ENCODE assay signal across 27 cellular contexts in genomic region chr22:19744350-19745006, GRCh38. TPM values are rescaled to one million over a fixed set of nuclear protein-coding genes. Genes with fewer than 3 reads are reported as not detected.
A peak's percentile ranks its signal among the peaks of the same experiment; 100 is the strongest.
DNase-seq lines count a peak whose midpoint lies in the region; ATAC-seq and TF ChIP-seq lines count a peak whose summit lies in the region.
"Had no signal": no experiment of that assay in that cellular context is flagged by ENCODE, and none has a peak within 500 bp of the region (broad histone marks: within the 10 kb centered on the region; RNA-seq: fewer than 3 reads in every experiment).

No MANE protein-coding gene starts in this region.

- no peak overlapping the region for H3K27ac Mint-ChIP-seq in endodermal cell
- H3K27ac Mint-ChIP-seq: CD4-positive, alpha-beta memory T cell had no signal

- H3K27me3 ChIP-seq in left ventricle myocardium inferior (ENCODE audit: low read depth) = peaks cover 4% of the 10 kb centered on the region
- no peaks in the 10 kb centered on the region for H3K27me3 ChIP-seq in right atrium auricular region
- H3K27me3 ChIP-seq in psoas muscle (ENCODE audit: insufficient read depth in 3 of 3, low read length in 2 of 3) = no peaks in the 10 kb centered on the region
- no peaks in the 10 kb centered on the region for H3K27me3 ChIP-seq in endodermal cell (ENCODE audit: control insufficient read depth, insufficient read depth, low read length, poor library complexity, severe bottlenecking)

- H3K27ac ChIP-seq in left ventricle myocardium inferior (replicated peaks) = peak overlapping the region; percentile 79
- peak overlapping the region; percentile 37 to 81 for H3K27ac ChIP-seq in right atrium auricular region
- peak overlapping the region; percentile 89 for H3K27ac ChIP-seq in psoas muscle
- no peak overlapping the region for H3K27ac ChIP-seq in endodermal cell (ENCODE audit: low read depth, low read length)
- H3K27ac ChIP-seq: A549; BLaER1 treated with 17β-estradiol and CSF1 and Interleukin-3, amounts not matched to agents 10 nM and 100 nM; HL-60; PC-9; SK-N-MC had no signal

- WGBS in psoas muscle, 3 donors = 60 to 64% (median 61%) methylated on average over 13 of the region's 13 CpGs
- 89 to 92% methylated on average over 11 to 13 of the region's 13 CpGs for WGBS in endodermal cell (ENCODE audit: insufficient coverage in 1 of 2, insufficient read length in 1 of 2), 2 experiments

- H3K9ac ChIP-seq in endodermal cell (ENCODE audit: extremely low read depth, low read length, poor library complexity, severe bottlenecking) = no peak overlapping the region
- H3K9ac ChIP-seq: BLaER1 treated with 17β-estradiol and CSF1 and Interleukin-3, amounts not matched to agents 10 nM and 100 nM had no signal

- H3K4me1 Mint-ChIP-seq in endodermal cell = no peaks in the 10 kb centered on the region
- H3K4me1 Mint-ChIP-seq: CD4-positive, alpha-beta memory T cell had no signal

- no peak for ATAC-seq in Right ventricle myocardium inferior
- peak in 1 of 4 donors; percentile 1 for ATAC-seq in psoas muscle
- no peak for ATAC-seq in GM18870 (IDR thresholded peaks at IDR 0.05; ENCODE audit: unreplicated experiment)
- no peak for ATAC-seq in GM21576 (IDR thresholded peaks at IDR 0.05; ENCODE audit: unreplicated experiment)
- ATAC-seq: A549, HCT116 had no signal

- H3K4me1 ChIP-seq in left ventricle myocardium inferior = peaks cover 24% of the 10 kb centered on the region
- H3K4me1 ChIP-seq in right atrium auricular region = peaks cover 0 to 25% of the 10 kb centered on the region in 2 donors
- H3K4me1 ChIP-seq in psoas muscle = peaks cover 27% of the 10 kb centered on the region
- H3K4me1 ChIP-seq in endodermal cell (ENCODE audit: control insufficient read depth, insufficient read depth, low read length) = no peaks in the 10 kb centered on the region
- H3K4me1 ChIP-seq: A549 had no signal

- H3K9me3 ChIP-seq in left ventricle myocardium inferior (replicated peaks) (no peaks in the 10 kb centered on the region), right atrium auricular region (no peaks in the 10 kb centered on the region), psoas muscle (no peaks in the 10 kb centered on the region), endodermal cell (ENCODE audit: control insufficient read depth, low read length) (no peaks in the 10 kb centered on the region)
- H3K9me3 ChIP-seq: A549; BLaER1 treated with 17β-estradiol and CSF1 and Interleukin-3, amounts not matched to agents 10 nM and 100 nM had no signal

- no peaks in the 10 kb centered on the region for H3K36me3 ChIP-seq in left ventricle myocardium inferior
- H3K36me3 ChIP-seq in right atrium auricular region = no peaks in the 10 kb centered on the region
- no peaks in the 10 kb centered on the region for H3K36me3 ChIP-seq in psoas muscle (ENCODE audit: insufficient read depth in 1 of 2, low read depth in 1 of 2)
- H3K36me3 ChIP-seq in endodermal cell (ENCODE audit: control insufficient read depth, insufficient read depth, low read length) = no peaks in the 10 kb centered on the region
- H3K36me3 ChIP-seq: BLaER1 treated with 17β-estradiol and CSF1 and Interleukin-3, amounts not matched to agents 10 nM and 100 nM had no signal

- no peaks in the 10 kb centered on the region for H3K9me3 Mint-ChIP-seq in endodermal cell
- H3K9me3 Mint-ChIP-seq: CD4-positive, alpha-beta memory T cell had no signal

- H3K4me3 ChIP-seq in left ventricle myocardium inferior (no peak overlapping the region), right atrium auricular region (no peak overlapping the region), psoas muscle (no peak overlapping the region), endodermal cell (ENCODE audit: low read length) (no peak overlapping the region)
- H3K4me3 ChIP-seq: A549; BLaER1 treated with 17β-estradiol and CSF1 and Interleukin-3, amounts not matched to agents 10 nM and 100 nM; PC-9; SK-N-MC had no signal

- no peaks in the 10 kb centered on the region for H3K27me3 Mint-ChIP-seq in endodermal cell (ENCODE audit: insufficient read depth)
- H3K27me3 Mint-ChIP-seq: CD4-positive, alpha-beta memory T cell had no signal

- no peaks in the 10 kb centered on the region for H3K36me3 Mint-ChIP-seq in endodermal cell (ENCODE audit: low read depth)
- H3K36me3 Mint-ChIP-seq: CD4-positive, alpha-beta memory T cell had no signal

- no peak for DNase-seq in left ventricle myocardium inferior
- DNase-seq in Right ventricle myocardium inferior (ENCODE audit: missing footprints) = no peak
- no peak for DNase-seq in right atrium auricular region (ENCODE audit: low spot score)
- no peak for DNase-seq in psoas muscle
- no peak for DNase-seq in endodermal cell
- DNase-seq in SIG-M5 (lab: John Stamatoyannopoulos, UW) = no peak
- DNase-seq: AML-193; CD4-positive, alpha-beta memory T cell; COR-L47; DMS53; Karpas-422; NCI-H1105; NCI-H146; NCI-H1930; NCI-H2227 treated with DMSO at 0.1 percent for 48 hours; NCI-H526 treated with DMSO at 0.1 percent for 48 hours; PC-9; SHP77 treated with DMSO at 0.1 percent for 48 hours had no signal

- intact Hi-C loops in left ventricle myocardium inferior (cut with micrococcal nuclease) = no loop called here
- intact Hi-C loops in Right ventricle myocardium inferior (cut with DNase I) = loop anchor here (5.0 kb wide), 1 partner anchor 108 kb away; the partner anchor contains the start of genes GNB1L and RTL10
- intact Hi-C loops in psoas muscle (cut with DNase I) = loop anchor here in 1 of 2 donors (5.0 kb wide), 1 partner anchor 53 kb away; no protein-coding TSS in a partner anchor

- no peak for TF ChIP-seq CTCF in left ventricle myocardium inferior (IDR thresholded peaks at IDR 0.05; ENCODE audit: borderline replicate concordance)
- no peak for TF ChIP-seq CTCF in right atrium auricular region (IDR thresholded peaks at IDR 0.05)
- no peak for TF ChIP-seq CTCF in psoas muscle (IDR thresholded peaks at IDR 0.05)
- TF ChIP-seq CTCF in endodermal cell (conservative IDR thresholded peaks at IDR 0.05) = no peak

- H3K4me3 Mint-ChIP-seq in endodermal cell = no peak overlapping the region
- H3K4me3 Mint-ChIP-seq: CD4-positive, alpha-beta memory T cell had no signal

RNA-seq across cellular contexts. Expression of gene TBX1, which starts 16.1 kb away (rescaled TPM):
- 8.0 TPM for total RNA-seq in left ventricle myocardium inferior
- 3.6 TPM for total RNA-seq in Right ventricle myocardium inferior
- total RNA-seq in right atrium auricular region = under 1 TPM in 1 of 2 donors, not detected in 1; 0.24 TPM
- 100 to 1,000 TPM in 2 of 4 donors, 10 to 100 TPM in 2; 76.0 to 112 (median 91.8) TPM for total RNA-seq in psoas muscle
- 10 to 100 TPM; 18.2 to 80.8 (median 63.8) TPM for polyA plus RNA-seq in psoas muscle
- 1 to 10 TPM in 1 of 2 donors, not detected in 1; 1.3 TPM for total RNA-seq in endodermal cell
- polyA plus RNA-seq in endodermal cell (2013, experiment 1 of 2) = 0.75 TPM
- 1.2 TPM for polyA plus RNA-seq in endodermal cell (2013, experiment 2 of 2)
- total RNA-seq: CD4-positive, alpha-beta memory T cell; H4; RPMI7951 had no signal
- polyA plus RNA-seq: CD4-positive, alpha-beta memory T cell had no signal

RNA-seq across cellular contexts. Expression of gene GP1BB, which starts 21.1 kb away (rescaled TPM):
- total RNA-seq in left ventricle myocardium inferior (not detected), Right ventricle myocardium inferior (not detected), right atrium auricular region (10 to 100 TPM; 25.8 to 34.7 TPM), psoas muscle (1 to 10 TPM in 1 of 4 donors, not detected in 3; 1.8 TPM), endodermal cell (under 1 TPM; 0.48 to 0.62 TPM)
- polyA plus RNA-seq in psoas muscle = under 1 TPM; 0.14 to 0.63 (median 0.53) TPM
- 4.2 TPM for polyA plus RNA-seq in endodermal cell (2013, experiment 1 of 2)
- 5.0 TPM for polyA plus RNA-seq in endodermal cell (2013, experiment 2 of 2)
- total RNA-seq: CD4-positive, alpha-beta memory T cell; RPMI7951 had no signal
- polyA plus RNA-seq: CD4-positive, alpha-beta memory T cell had no signal

RNA-seq across cellular contexts. Expression of gene SEPTIN5, which starts 30.2 kb away (rescaled TPM):
- total RNA-seq in left ventricle myocardium inferior (141 TPM), Right ventricle myocardium inferior (120 TPM), right atrium auricular region (100 to 1,000 TPM; 162 to 287 TPM), psoas muscle (10 to 100 TPM in 1 of 4 donors, 1 to 10 TPM in 3; 6.0 to 10.9 (median 8.3) TPM), endodermal cell (10 to 100 TPM in 1 of 2 donors, 1 to 10 TPM in 1; 9.8 to 20.0 TPM)
- 1 to 10 TPM; 3.7 to 7.0 (median 4.8) TPM for polyA plus RNA-seq in psoas muscle
- polyA plus RNA-seq in endodermal cell (2013, experiment 1 of 2) = 45.2 TPM
- polyA plus RNA-seq in endodermal cell (2013, experiment 2 of 2) = 45.0 TPM
- total RNA-seq: CD4-positive, alpha-beta memory T cell had no signal
- polyA plus RNA-seq: CD4-positive, alpha-beta memory T cell had no signal

Comparison
In these comparisons a context has a peak if more than half of its experiments do, and no peak if none do; other contexts are left out.
1. RNA of gene GP1BB, which starts 21.1 kb away (total RNA-seq): 25.8 to 34.7 TPM in right atrium auricular region; 0.48 to 0.62 TPM in endodermal cell, 1.8 TPM in psoas muscle, not detected in left ventricle myocardium inferior (single experiment) and not detected in Right ventricle myocardium inferior (single experiment); every median in the first group is over 4 times any median in the second.